Comparison of ENCODE assay signal across 25 cellular contexts in genomic region chr16:74995986-74996385, GRCh38. TPM values are rescaled to one million over a fixed set of nuclear protein-coding genes. Genes with fewer than 3 reads are reported as not detected.
DNase-seq lines count a peak whose midpoint lies in the region; ATAC-seq, FAIRE-seq and TF ChIP-seq lines count a peak whose summit lies in the region.
"Had no signal": no experiment of that assay in that cellular context is flagged by ENCODE, and none has a peak within 500 bp of the region (broad histone marks: within the 10 kb centered on the region; RNA-seq: fewer than 3 reads in every experiment).

No MANE protein-coding gene starts in this region.

- ATAC-seq in HepG2 (no peak), right lobe of liver (no peak)
- ATAC-seq: A549 had no signal

- TF ChIP-seq EP300 in HepG2 (IDR thresholded peaks at IDR 0.05; ENCODE audit: low read depth in 2 of 2, low read length in 2 of 2): no peak
- TF ChIP-seq EP300 in HepG2 (CRISPR knock-in tag; IDR thresholded peaks at IDR 0.05; ENCODE audit: borderline replicate concordance): no peak

- no peak overlapping the region for H3K27ac Mint-ChIP-seq in neural crest cell (ENCODE audit: unreplicated experiment)
- no peak overlapping the region for H3K27ac Mint-ChIP-seq in glutamatergic neuron (ENCODE audit: unreplicated experiment)
- H3K27ac Mint-ChIP-seq: B cell; CD14-positive monocyte; CD4-positive, CD25-positive, alpha-beta regulatory T cell had no signal

- H3K36me3 Mint-ChIP-seq in neural crest cell (ENCODE audit: low read depth): no peaks in the 10 kb centered on the region
- H3K36me3 Mint-ChIP-seq in glutamatergic neuron (ENCODE audit: unreplicated experiment): no peaks in the 10 kb centered on the region
- H3K36me3 Mint-ChIP-seq: CD4-positive, CD25-positive, alpha-beta regulatory T cell had no signal

- POLR2A ChIA-PET in HepG2 (lab: Yijun Ruan, JAX): interaction anchor here (3.1 kb wide), 1 partner anchor 8 kb away, joined by 22 read pairs; no protein-coding TSS in a partner anchor
- POLR2A ChIA-PET in PC-9 (lab: Charles Lee; ENCODE audit: unreplicated experiment): interaction anchor here (0.6 to 0.9 kb wide), 2 partner anchors 48 to 914 kb away, joined by 4 read pairs; no protein-coding TSS in a partner anchor

- H3K4me2 ChIP-seq in HepG2 (ENCODE audit: low read depth, low read length): no peak overlapping the region
- no peak overlapping the region for H3K4me2 ChIP-seq in PC-9
- H3K4me2 ChIP-seq: A549, BLaER1 had no signal

- FAIRE-seq in HepG2 (lab: Jason Lieb, UNC): no peak
- FAIRE-seq: A549, D721Med, G401.6, GM12891, GM19239 had no signal

- H3K4me3 ChIP-seq in HepG2 (replicated peaks in 1 of 3; ENCODE audit: insufficient read depth in 1 of 3, low read depth in 2 of 3, low read length in 3 of 3) (no peak overlapping the region), right lobe of liver (no peak overlapping the region), PC-9 (no peak overlapping the region)
- H3K4me3 ChIP-seq: A549, BLaER1 had no signal

- peaks cover 73% of the 10 kb centered on the region for H3K4me1 ChIP-seq in HepG2 (ENCODE audit: insufficient read depth, low read length)
- peaks cover 0 to 55% (median 13%) of the 10 kb centered on the region in 4 donors for H3K4me1 ChIP-seq in right lobe of liver
- peaks cover 25% of the 10 kb centered on the region for H3K4me1 ChIP-seq in PC-9 (replicated peaks; ENCODE audit: insufficient read depth)

- H3K9me3 Mint-ChIP-seq in neural crest cell (no peaks in the 10 kb centered on the region), glutamatergic neuron (ENCODE audit: unreplicated experiment) (peaks cover 8% of the 10 kb centered on the region)
- H3K9me3 Mint-ChIP-seq: CD4-positive, alpha-beta memory T cell; CD4-positive, CD25-positive, alpha-beta regulatory T cell; CD8-positive, alpha-beta memory T cell had no signal

- no peaks in the 10 kb centered on the region for H3K36me3 ChIP-seq in HepG2 (replicated peaks in 1 of 2; ENCODE audit: control insufficient read depth in 1 of 2, insufficient read depth in 2 of 2, low read length in 2 of 2)
- H3K36me3 ChIP-seq in right lobe of liver: no peaks in the 10 kb centered on the region
- no peaks in the 10 kb centered on the region for H3K36me3 ChIP-seq in PC-9 (ENCODE audit: low read depth)
- H3K36me3 ChIP-seq: BLaER1 had no signal

- TF ChIP-seq RAD21 in HepG2 (CRISPR knock-in tag; IDR thresholded peaks at IDR 0.05): no peak

- no peak overlapping the region for H3K9ac ChIP-seq in HepG2 (ENCODE audit: insufficient read depth, low read depth, low read length)
- H3K9ac ChIP-seq: BLaER1 had no signal

- in situ Hi-C loops in HepG2 (cut with HindIII; ENCODE audit: extremely low pct_ligation_motif_present, low pct_unique_long_range_greater_than_20kb): loop anchor here (10.0 kb wide), 1 partner anchor 109 kb away; no protein-coding TSS in a partner anchor

- H3F3A ChIP-seq in PC-9 (ENCODE audit: insufficient read depth, low read depth): peaks cover 24% of the 10 kb centered on the region

- H3K79me2 ChIP-seq in HepG2 (ENCODE audit: insufficient read depth, low read length) (peaks cover 18% of the 10 kb centered on the region), PC-9 (ENCODE audit: low read depth) (peaks cover 16% of the 10 kb centered on the region)

- TF ChIP-seq POLR2A in HepG2 (IDR thresholded peaks at IDR 0.05; ENCODE audit: insufficient read depth in 1 of 2, low read depth in 2 of 2, low read length in 2 of 2) (no peak), right lobe of liver (IDR thresholded peaks at IDR 0.05) (no peak)

- H3K27ac ChIP-seq in HepG2 (ENCODE audit: extremely low read length, insufficient read depth, low read length): peak overlapping the region; percentile 91
- peak overlapping the region in 1 of 3 donors; percentile 74 for H3K27ac ChIP-seq in right lobe of liver
- no peak overlapping the region for H3K27ac ChIP-seq in PC-9
- H3K27ac ChIP-seq: 22Rv1, A549, BLaER1 had no signal

- no TSS peak for BruUV-seq in HepG2 (replicated peaks; lab: Mats Ljungman, UMichigan)
- BruUV-seq in PC-9 (replicated peaks; lab: Mats Ljungman, UMichigan): no TSS peak

- H3K27me3 ChIP-seq in HepG2 (ENCODE audit: control insufficient read depth in 1 of 2, insufficient read depth in 2 of 2, low read length in 2 of 2) (no peaks in the 10 kb centered on the region; a peak in 1 of 5 replicates), right lobe of liver (no peaks in the 10 kb centered on the region), PC-9 (ENCODE audit: insufficient read depth, low read depth) (no peaks in the 10 kb centered on the region)
- H3K27me3 ChIP-seq: BLaER1 had no signal

- DNase-seq in HepG2 (ENCODE audit: low spot score) (no peak), right lobe of liver (no peak), PC-9 (no peak), neural crest cell (ENCODE audit: low read depth, low spot score) (no peak), nucleus accumbens (lab: John Stamatoyannopoulos, UW) (no peak), glutamatergic neuron (no peak), globus pallidus (ENCODE audit: low spot score) (no peak)
- DNase-seq: AML-193; C1 segment of cervical spinal cord; Calu3; CD4-positive, alpha-beta memory T cell; CD4-positive, CD25-positive, alpha-beta regulatory T cell; CD8-positive, alpha-beta memory T cell; COR-L47; DMS79 treated with DMSO at 0.1 percent for 48 hours; GF-D8 had no signal

- peaks cover 28% of the 10 kb centered on the region for H3K4me1 Mint-ChIP-seq in neural crest cell
- peaks cover 7% of the 10 kb centered on the region for H3K4me1 Mint-ChIP-seq in glutamatergic neuron (ENCODE audit: low read depth, unreplicated experiment)

- WGBS in HepG2 (ENCODE audit: low lambda C conversion rate): 98% methylated on average over 1 of the region's 1 CpG
- WGBS in right lobe of liver (ENCODE audit: insufficient coverage, low coverage, low lambda C conversion rate, missing lambda C conversion rate): 100% methylated on average over 1 of the region's 1 CpG

- CTCF ChIA-PET in HepG2 (lab: Yijun Ruan, JAX; ENCODE audit: low intra/inter-chr PET ratio, low total read pairs) (no interaction called here), PC-9 (lab: Charles Lee) (no interaction called here)

- H3K9me3 ChIP-seq in HepG2 (ENCODE audit: low read length) (no peaks in the 10 kb centered on the region), right lobe of liver (no peaks in the 10 kb centered on the region), PC-9 (ENCODE audit: insufficient read depth, low read depth) (no peaks in the 10 kb centered on the region)
- H3K9me3 ChIP-seq: A549, BLaER1 had no signal

- H3K4me3 Mint-ChIP-seq in neural crest cell (peak overlapping the region; percentile 59), glutamatergic neuron (ENCODE audit: unreplicated experiment) (no peak overlapping the region)
- H3K4me3 Mint-ChIP-seq: B cell; CD14-positive monocyte; CD4-positive, alpha-beta memory T cell had no signal

- H3K27me3 Mint-ChIP-seq in neural crest cell (ENCODE audit: low read depth) (peaks cover 2% of the 10 kb centered on the region), glutamatergic neuron (ENCODE audit: unreplicated experiment) (peaks cover 9% of the 10 kb centered on the region)

- TF ChIP-seq CTCF in HepG2 (CRISPR knock-in tag; IDR thresholded peaks at IDR 0.05) (no peak), right lobe of liver (IDR thresholded peaks at IDR 0.05) (no peak), PC-9 (conservative IDR thresholded peaks at IDR 0.05) (no peak), neural crest cell (conservative IDR thresholded peaks at IDR 0.05) (no peak), glutamatergic neuron (IDR thresholded peaks at IDR 0.05; ENCODE audit: partially characterized antibody, unreplicated experiment) (no peak)

- H2AFZ ChIP-seq in HepG2 (ENCODE audit: low read length) (no peak overlapping the region), PC-9 (0 out of 2 replicates have a peak overlapping the region, but pooled peaks have one; percentile 23)

- intact Hi-C loops in HepG2 (cut with micrococcal nuclease; ENCODE audit: unreplicated experiment) (loop anchor here (5.0 kb wide), 1 partner anchor 251 kb away; no protein-coding TSS in a partner anchor), right lobe of liver (cut with DNase I) (loop anchor here (5.0 to 10.0 kb wide), 2 partner anchors 116 to 119 kb away; partner anchors contain the start of gene LDHD (in 1 of the 2)), PC-9 (cut with micrococcal nuclease; ENCODE audit: unreplicated experiment) (loop anchor here (5.0 to 10.0 kb wide), 3 partner anchors 51 to 291 kb away; partner anchors contain the start of gene MLKL)

- H4K20me1 ChIP-seq in HepG2 (ENCODE audit: insufficient read depth, low read length): peaks cover 15% of the 10 kb centered on the region
- H4K20me1 ChIP-seq in PC-9 (ENCODE audit: insufficient read depth): peaks cover 13% of the 10 kb centered on the region

- H3K9me2 ChIP-seq in PC-9 (ENCODE audit: insufficient read depth): no peaks in the 10 kb centered on the region

RNA-seq across cellular contexts. Expression of gene ZNRF1, which starts 2.8 kb away (rescaled TPM):
- total RNA-seq in HepG2 (2016; rRNA removed; fragmentation: Illumina TruSeq; extraction: Trizol): 32.3 and 43.9 TPM in 2 replicates
- 46.2 and 52.2 TPM in 2 replicates for total RNA-seq in HepG2 (2016; cell fraction: cytosol; rRNA removed; fragmentation: Illumina TruSeq; extraction: Trizol; ENCODE audit: low read depth)
- total RNA-seq in HepG2 (2016; cell fraction: insoluble cytoplasmic fraction; rRNA removed; fragmentation: Illumina TruSeq; extraction: Trizol): 26.3 and 43.8 TPM in 2 replicates
- total RNA-seq in HepG2 (2016; cell fraction: membrane; rRNA removed; fragmentation: Illumina TruSeq; extraction: Trizol): 73.9 and 84.0 TPM in 2 replicates
- 34.9 and 38.5 TPM in 2 replicates for total RNA-seq in HepG2 (2016; cell fraction: nucleus; rRNA removed; fragmentation: Illumina TruSeq; extraction: Trizol)
- 57.8 and 58.7 TPM in 2 replicates for polyA plus RNA-seq in HepG2 (2011; rRNA removed)
- 49.3 and 50.7 TPM in 2 replicates for polyA plus RNA-seq in HepG2 (2011; cell fraction: cytosol; rRNA removed)
- 53.8 and 60.6 TPM in 2 replicates for polyA plus RNA-seq in HepG2 (2011; cell fraction: nucleus; rRNA removed)
- polyA plus RNA-seq in HepG2 (2012): 60.3 and 61.1 TPM in 2 replicates
- 58.2 and 74.1 TPM in 2 replicates for polyA plus RNA-seq in HepG2 (2016; cell fraction: cytosol; fragmentation: Illumina TruSeq; extraction: Trizol; ENCODE audit: low read depth)
- 57.0 and 68.2 TPM in 2 replicates for polyA plus RNA-seq in HepG2 (2016; cell fraction: insoluble cytoplasmic fraction; fragmentation: Illumina TruSeq; extraction: Trizol; ENCODE audit: low read depth)
- 93.8 and 103 TPM in 2 replicates for polyA plus RNA-seq in HepG2 (2016; cell fraction: membrane; fragmentation: Illumina TruSeq; extraction: Trizol; ENCODE audit: low read depth)
- 95.3 and 97.7 TPM in 2 replicates for polyA plus RNA-seq in HepG2 (2016; cell fraction: nucleus; fragmentation: Illumina TruSeq; extraction: Trizol; ENCODE audit: insufficient read depth, low read depth)
- 21.3 and 56.1 TPM in 2 replicates for polyA minus RNA-seq in HepG2 (2011; rRNA and poly(A)+ RNA removed; ENCODE audit: low replicate concordance)
- 36.5 and 37.9 TPM in 2 replicates for polyA minus RNA-seq in HepG2 (2011; cell fraction: cytosol; rRNA and poly(A)+ RNA removed)
- polyA minus RNA-seq in HepG2 (2011; cell fraction: nucleus; rRNA and poly(A)+ RNA removed): 56.4 and 57.4 TPM in 2 replicates
- total RNA-seq in right lobe of liver: 10 to 100 TPM; 10.2 to 18.8 (median 11.1) TPM
- total RNA-seq in PC-9 (2021): 64.4 and 79.3 TPM in 2 replicates
- 48.4 and 54.8 TPM in 2 replicates for total RNA-seq in neural crest cell
- total RNA-seq in glutamatergic neuron (ENCODE audit: unreplicated experiment): 55.3 TPM

RNA-seq across cellular contexts. Expression of gene WDR59, which starts 11.1 kb away (rescaled TPM):
- total RNA-seq in HepG2 (2016; rRNA removed; fragmentation: Illumina TruSeq; extraction: Trizol): 59.6 and 65.2 TPM in 2 replicates
- 39.7 and 43.0 TPM in 2 replicates for total RNA-seq in HepG2 (2016; cell fraction: cytosol; rRNA removed; fragmentation: Illumina TruSeq; extraction: Trizol; ENCODE audit: low read depth)
- total RNA-seq in HepG2 (2016; cell fraction: insoluble cytoplasmic fraction; rRNA removed; fragmentation: Illumina TruSeq; extraction: Trizol): 53.3 and 75.1 TPM in 2 replicates
- total RNA-seq in HepG2 (2016; cell fraction: membrane; rRNA removed; fragmentation: Illumina TruSeq; extraction: Trizol): 30.0 and 33.1 TPM in 2 replicates
- total RNA-seq in HepG2 (2016; cell fraction: nucleus; rRNA removed; fragmentation: Illumina TruSeq; extraction: Trizol): 99.3 and 116 TPM in 2 replicates
- polyA plus RNA-seq in HepG2 (2011; rRNA removed): 305 and 306 TPM in 2 replicates
- 138 and 145 TPM in 2 replicates for polyA plus RNA-seq in HepG2 (2011; cell fraction: cytosol; rRNA removed)
- polyA plus RNA-seq in HepG2 (2011; cell fraction: nucleus; rRNA removed): 679 and 865 TPM in 2 replicates
- polyA plus RNA-seq in HepG2 (2012): 137 and 153 TPM in 2 replicates
- polyA plus RNA-seq in HepG2 (2016; cell fraction: cytosol; fragmentation: Illumina TruSeq; extraction: Trizol; ENCODE audit: low read depth): 19.6 and 23.0 TPM in 2 replicates
- polyA plus RNA-seq in HepG2 (2016; cell fraction: insoluble cytoplasmic fraction; fragmentation: Illumina TruSeq; extraction: Trizol; ENCODE audit: low read depth): 81.5 and 84.5 TPM in 2 replicates
- polyA plus RNA-seq in HepG2 (2016; cell fraction: membrane; fragmentation: Illumina TruSeq; extraction: Trizol; ENCODE audit: low read depth): 29.2 and 35.3 TPM in 2 replicates
- 510 and 518 TPM in 2 replicates for polyA plus RNA-seq in HepG2 (2016; cell fraction: nucleus; fragmentation: Illumina TruSeq; extraction: Trizol; ENCODE audit: insufficient read depth, low read depth)
- 88.4 and 308 TPM in 2 replicates for polyA minus RNA-seq in HepG2 (2011; rRNA and poly(A)+ RNA removed; ENCODE audit: low replicate concordance)
- polyA minus RNA-seq in HepG2 (2011; cell fraction: cytosol; rRNA and poly(A)+ RNA removed): 73.9 and 99.1 TPM in 2 replicates
- polyA minus RNA-seq in HepG2 (2011; cell fraction: nucleus; rRNA and poly(A)+ RNA removed): 316 and 324 TPM in 2 replicates
- 10 to 100 TPM; 23.2 to 69.5 (median 48.3) TPM for total RNA-seq in right lobe of liver
- 97.0 and 97.1 TPM in 2 replicates for total RNA-seq in PC-9 (2021)
- 85.3 and 87.6 TPM in 2 replicates for total RNA-seq in neural crest cell
- 65.9 TPM for total RNA-seq in glutamatergic neuron (ENCODE audit: unreplicated experiment)
